17 cellular contexts compared by ENCODE assay signal in genomic region chr14:50447491-50447890, GRCh38. TPM values are rescaled to one million over a fixed set of nuclear protein-coding genes. Genes with fewer than 3 reads are reported as not detected.
DNase-seq lines count a peak whose midpoint lies in the region; ATAC-seq and TF ChIP-seq lines count a peak whose summit lies in the region.
"Had no signal": no experiment of that assay in that cellular context is flagged by ENCODE, and none has a peak within 500 bp of the region (broad histone marks: within the 10 kb centered on the region; RNA-seq: fewer than 3 reads in every experiment).

No MANE protein-coding gene starts in this region.

- H2AFZ ChIP-seq in GM23248, result no peak overlapping the region

- POLR2A ChIA-PET in RWPE1 (lab: Yijun Ruan, JAX; ENCODE audit: low non-redundant PET) (no interaction called here), A673 (lab: Charles Lee; ENCODE audit: low non-redundant PET) (no interaction called here)

- no peak for TF ChIP-seq CTCF in RWPE1 (conservative IDR thresholded peaks at IDR 0.05; ENCODE audit: low read depth)
- TF ChIP-seq CTCF in epithelial cell of proximal tubule (conservative IDR thresholded peaks at IDR 0.05; ENCODE audit: low read depth, low read length), result no peak
- TF ChIP-seq CTCF in omental fat pad (IDR thresholded peaks at IDR 0.05), result no peak
- TF ChIP-seq CTCF in A673 (conservative IDR thresholded peaks at IDR 0.05; ENCODE audit: low read depth, low read length), result no peak

- H3K4me2 ChIP-seq in GM23248 (ENCODE audit: unreplicated experiment), result no peak overlapping the region
- H3K4me2 ChIP-seq: BLaER1 had no signal

- WGBS in GM23248 (ENCODE audit: low coverage in 1 of 2, low lambda C conversion rate in 2 of 2, missing lambda C conversion rate in 2 of 2), 2 experiments, result 24 to 38% methylated on average over 1 of the region's 1 CpG

- H3K4me3 ChIP-seq in GM23248 (no peak overlapping the region), epithelial cell of proximal tubule (ENCODE audit: low read depth, low read length) (no peak overlapping the region), A673 (ENCODE audit: low read depth, low read length, poor library complexity, severe bottlenecking) (no peak overlapping the region)
- H3K4me3 ChIP-seq: BLaER1, gastrocnemius medialis, HAP-1, skin epidermis, upper lobe of left lung had no signal

- DNase-seq in GM23248 (peak; percentile 30), RWPE1 (ENCODE audit: low spot score) (peak; percentile 48), epithelial cell of proximal tubule (ENCODE audit: low read depth) (peak; percentile 23), omental fat pad (ENCODE audit: low spot score) (no peak), cardiac septum (ENCODE audit: low spot score) (no peak), A673 (ENCODE audit: low spot score) (no peak), activated gamma-delta T cell treated with Interleukin-2 at 50 U/mL for 16 hours (no peak)
- DNase-seq: activated CD4-positive, alpha-beta memory T cell treated with anti-CD3 and anti-CD28 coated beads, Interleukin-2, amount 10 ng/mL, durations not matched to agents 7 days and 5 days; aorta; gastrocnemius medialis; mesendoderm; stimulated activated naive B cell treated with anti-CD40 and anti-IgM and Interleukin-4, amounts not matched to agents 10 μg/mL and 1 μg/mL and 100 μg/mL, for 72 hours; upper lobe of left lung had no signal

- no peaks in the 10 kb centered on the region for H3K27me3 ChIP-seq in GM23248 (replicated peaks; ENCODE audit: insufficient read depth)
- H3K27me3 ChIP-seq in A673 (replicated peaks; ENCODE audit: insufficient read depth, low read depth, low read length, poor library complexity), result no peaks in the 10 kb centered on the region
- H3K27me3 ChIP-seq: BLaER1, gastrocnemius medialis, upper lobe of left lung had no signal

- no peaks in the 10 kb centered on the region for H3K9me3 ChIP-seq in GM23248 (ENCODE audit: low read depth)
- no peaks in the 10 kb centered on the region for H3K9me3 ChIP-seq in A673 (ENCODE audit: low read depth, low read length, poor library complexity, severe bottlenecking)
- H3K9me3 ChIP-seq: BLaER1, gastrocnemius medialis, upper lobe of left lung had no signal

- H3K9me2 ChIP-seq in GM23248 (ENCODE audit: insufficient read depth), result no peaks in the 10 kb centered on the region

- in situ Hi-C loops in GM23248 (cut with MboI), result no loop called here

- H3K27ac ChIP-seq in GM23248 (peak overlapping the region; percentile 17; the same call in 1 of the 2 replicates), RWPE1 (no peak overlapping the region), A673 (ENCODE audit: low read depth, low read length, poor library complexity, severe bottlenecking) (no peak overlapping the region)
- H3K27ac ChIP-seq: BLaER1, gastrocnemius medialis, skin epidermis, upper lobe of left lung had no signal

- ATAC-seq in omental fat pad (ENCODE audit: low FRiP score) (peak; percentile 42), GM21447 (IDR thresholded peaks at IDR 0.05; ENCODE audit: unreplicated experiment) (no peak)
- ATAC-seq: gastrocnemius medialis; stimulated activated naive B cell treated with anti-CD40 and anti-IgM and Interleukin-4, amounts not matched to agents 10 μg/mL and 1 μg/mL and 100 μg/mL, for 72 hours had no signal

- H3K4me1 ChIP-seq in GM23248 (ENCODE audit: insufficient read depth), result peaks cover 12% of the 10 kb centered on the region
- no peaks in the 10 kb centered on the region for H3K4me1 ChIP-seq in A673 (ENCODE audit: insufficient read depth, low read length, poor library complexity, severe bottlenecking)
- H3K4me1 ChIP-seq: BLaER1, gastrocnemius medialis, HAP-1, upper lobe of left lung had no signal

- no peaks in the 10 kb centered on the region for H4K20me1 ChIP-seq in GM23248 (ENCODE audit: insufficient read depth)
- H4K20me1 ChIP-seq: BLaER1 had no signal

- BruUV-seq in A673 (replicated peaks; lab: Mats Ljungman, UMichigan), result no TSS peak

- peaks cover 12% of the 10 kb centered on the region for H3F3A ChIP-seq in GM23248 (ENCODE audit: insufficient read depth)

- peaks cover 28% of the 10 kb centered on the region for H3K79me2 ChIP-seq in GM23248 (ENCODE audit: insufficient read depth)

- CTCF ChIA-PET in RWPE1 (lab: Yijun Ruan, JAX), result no interaction called here
- CTCF ChIA-PET in A673 (lab: Charles Lee), result no interaction called here

- intact Hi-C loops in cardiac septum (cut with DNase I), result no loop called here
- intact Hi-C loops in A673 (cut with micrococcal nuclease; ENCODE audit: unreplicated experiment), result no loop called here

- H3K9ac ChIP-seq in GM23248, result no peak overlapping the region
- H3K9ac ChIP-seq: BLaER1 had no signal

- H3K36me3 ChIP-seq in GM23248 (ENCODE audit: low read depth) (peaks cover 75% of the 10 kb centered on the region), A673 (ENCODE audit: insufficient read depth, low read length, poor library complexity, severe bottlenecking) (peaks cover 38% of the 10 kb centered on the region)

RNA-seq across cellular contexts. Expression of gene CDKL1, which starts 50.8 kb away (rescaled TPM):
- total RNA-seq in GM23248 (2014; rRNA removed; shearing (Covaris generic)), result 1.1 and 5.0 TPM in 2 replicates
- 2.2 and 2.9 TPM in 2 replicates for polyA plus RNA-seq in GM23248 (2016; fragmentation: Nextera tagmentation; extraction: Ambion mirVana)
- total RNA-seq in epithelial cell of proximal tubule (23.0 and 47.4 TPM in 2 replicates), omental fat pad (10 to 100 TPM; 27.7 to 44.3 (median 36.7) TPM), cardiac septum (3.8 TPM), A673 (2021) (8.7 and 11.3 TPM in 2 replicates)

Comparison
In these comparisons a context has a peak if more than half of its experiments do, and no peak if none do; other contexts are left out.
1. DNase-seq: peak in GM23248 (single experiment), RWPE1 (single experiment) and epithelial cell of proximal tubule (single experiment); none in omental fat pad (single experiment), cardiac septum (single experiment), A673 (single experiment) and activated gamma-delta T cell treated with Interleukin-2 at 50 U/mL for 16 hours (single experiment).